16 cellular contexts compared by ENCODE assay signal in genomic region chr5:6615416-6615815, GRCh38. TPM values are rescaled to one million over a fixed set of nuclear protein-coding genes. Genes with fewer than 3 reads are reported as not detected.
DNase-seq lines count a peak whose midpoint lies in the region; ATAC-seq and TF ChIP-seq lines count a peak whose summit lies in the region.
"Had no signal": no experiment of that assay in that cellular context is flagged by ENCODE, and none has a peak within 500 bp of the region (broad histone marks: within the 10 kb centered on the region; RNA-seq: fewer than 3 reads in every experiment).

No MANE protein-coding gene starts in this region.

- H3K27me3 ChIP-seq in GM23338 (ENCODE audit: insufficient read depth) (no peaks in the 10 kb centered on the region), kidney epithelial cell (ENCODE audit: control insufficient read depth, insufficient read depth, low read length) (no peaks in the 10 kb centered on the region)
- H3K27me3 ChIP-seq: Peyer's patch had no signal

- H3K36me3 Mint-ChIP-seq in GM23338 (ENCODE audit: low read depth), result peaks cover 85% of the 10 kb centered on the region
- peaks cover 70% of the 10 kb centered on the region for H3K36me3 Mint-ChIP-seq in activated CD8-positive, alpha-beta T cell treated with anti-CD3 and anti-CD28 coated beads for 36 hours (ENCODE audit: low read depth)
- H3K36me3 Mint-ChIP-seq in activated CD4-positive, alpha-beta T cell treated with anti-CD3 and anti-CD28 coated beads, Interleukin-2, amount 10 ng/mL, durations not matched to agents 24 days and 14 days (ENCODE audit: low read depth), result peaks cover 69% of the 10 kb centered on the region

- peaks cover 76% of the 10 kb centered on the region for H3K36me3 ChIP-seq in GM23338 (ENCODE audit: insufficient read depth)
- peaks cover 4% of the 10 kb centered on the region for H3K36me3 ChIP-seq in kidney epithelial cell (ENCODE audit: control insufficient read depth, insufficient read depth, low read length)

- H3K4me3 Mint-ChIP-seq in GM23338, result no peak overlapping the region
- no peak overlapping the region for H3K4me3 Mint-ChIP-seq in activated CD8-positive, alpha-beta T cell treated with anti-CD3 and anti-CD28 coated beads for 36 hours
- no peak overlapping the region for H3K4me3 Mint-ChIP-seq in activated CD4-positive, alpha-beta T cell treated with anti-CD3 and anti-CD28 coated beads, Interleukin-2, amount 10 ng/mL, durations not matched to agents 24 days and 14 days

- 0 out of 2 replicates have a peak overlapping the region, but pooled peaks have one; percentile 5 for H3K27ac Mint-ChIP-seq in GM23338
- peak overlapping the region; percentile 55 for H3K27ac Mint-ChIP-seq in activated CD8-positive, alpha-beta T cell treated with anti-CD3 and anti-CD28 coated beads for 36 hours
- no peak overlapping the region for H3K27ac Mint-ChIP-seq in activated CD4-positive, alpha-beta T cell treated with anti-CD3 and anti-CD28 coated beads, Interleukin-2, amount 10 ng/mL, durations not matched to agents 24 days and 14 days

- no peak overlapping the region for H3K4me3 ChIP-seq in GM23338
- H3K4me3 ChIP-seq in kidney epithelial cell (ENCODE audit: low read depth, low read length), result no peak overlapping the region
- H3K4me3 ChIP-seq: Peyer's patch had no signal

- ATAC-seq in GM23338 (no peak), GM18505 (IDR thresholded peaks at IDR 0.05; ENCODE audit: unreplicated experiment) (no peak)
- ATAC-seq in activated CD8-positive, alpha-beta T cell treated with anti-CD3 and anti-CD28 coated beads for 36 hours, result no peak
- ATAC-seq: Right ventricle myocardium inferior had no signal

- TF ChIP-seq POLR2A in GM18505 (IDR thresholded peaks at IDR 0.05; ENCODE audit: borderline replicate concordance, extremely low read depth, insufficient read depth, insufficient read length), result no peak

- no peaks in the 10 kb centered on the region for H3F3A ChIP-seq in GM23338 (replicated peaks; ENCODE audit: low read depth)

- CTCF ChIA-PET in activated CD8-positive, alpha-beta T cell treated with anti-CD3 and anti-CD28 coated beads for 36 hours (lab: Charles Lee), result no interaction called here

- H3K4me1 ChIP-seq in GM23338 (ENCODE audit: insufficient read depth), result no peaks in the 10 kb centered on the region
- H3K4me1 ChIP-seq: Peyer's patch had no signal

- H3K9me3 Mint-ChIP-seq in GM23338, result no peaks in the 10 kb centered on the region; the same call in 2 of the 3 replicates
- no peaks in the 10 kb centered on the region for H3K9me3 Mint-ChIP-seq in activated CD8-positive, alpha-beta T cell treated with anti-CD3 and anti-CD28 coated beads for 36 hours
- H3K9me3 Mint-ChIP-seq in activated CD4-positive, alpha-beta T cell treated with anti-CD3 and anti-CD28 coated beads, Interleukin-2, amount 10 ng/mL, durations not matched to agents 24 days and 14 days, result no peaks in the 10 kb centered on the region

- POLR2A ChIA-PET in activated CD8-positive, alpha-beta T cell treated with anti-CD3 and anti-CD28 coated beads for 36 hours (lab: Charles Lee), result interaction anchor here (2.5 kb wide), 1 partner anchor 13 kb away, joined by 9 read pairs; no protein-coding TSS in a partner anchor

- TF ChIP-seq CTCF in GM23338 (conservative IDR thresholded peaks at IDR 0.05; ENCODE audit: low read depth in 2 of 2), result no peak
- no peak for TF ChIP-seq CTCF in activated CD8-positive, alpha-beta T cell treated with anti-CD3 and anti-CD28 coated beads for 36 hours (IDR thresholded peaks at IDR 0.05)
- TF ChIP-seq CTCF in kidney epithelial cell (IDR thresholded peaks at IDR 0.05; ENCODE audit: insufficient read depth, low read length, poor library complexity, severe bottlenecking), result no peak

- peaks cover 3% of the 10 kb centered on the region for H3K27me3 Mint-ChIP-seq in GM23338 (ENCODE audit: insufficient read depth, low read depth, poor library complexity)
- no peaks in the 10 kb centered on the region for H3K27me3 Mint-ChIP-seq in activated CD8-positive, alpha-beta T cell treated with anti-CD3 and anti-CD28 coated beads for 36 hours
- no peaks in the 10 kb centered on the region for H3K27me3 Mint-ChIP-seq in activated CD4-positive, alpha-beta T cell treated with anti-CD3 and anti-CD28 coated beads, Interleukin-2, amount 10 ng/mL, durations not matched to agents 24 days and 14 days

- peak overlapping the region; percentile 69; the same call in 1 of the 2 replicates for H3K27ac ChIP-seq in GM23338 (ENCODE audit: low read depth)
- H3K27ac ChIP-seq: C4-2B, Peyer's patch had no signal

- peaks cover 64% of the 10 kb centered on the region for H4K20me1 ChIP-seq in GM23338 (replicated peaks; ENCODE audit: insufficient read depth)

- no peaks in the 10 kb centered on the region for H3K9me2 ChIP-seq in GM23338 (ENCODE audit: insufficient read depth)

- H3K4me2 ChIP-seq in GM23338, result no peak overlapping the region

- no peaks in the 10 kb centered on the region for H3K4me1 Mint-ChIP-seq in GM23338
- H3K4me1 Mint-ChIP-seq in activated CD8-positive, alpha-beta T cell treated with anti-CD3 and anti-CD28 coated beads for 36 hours (ENCODE audit: low read depth), result peaks cover 36% of the 10 kb centered on the region
- peaks cover 23% of the 10 kb centered on the region for H3K4me1 Mint-ChIP-seq in activated CD4-positive, alpha-beta T cell treated with anti-CD3 and anti-CD28 coated beads, Interleukin-2, amount 10 ng/mL, durations not matched to agents 24 days and 14 days

- H3K79me2 ChIP-seq in GM23338 (replicated peaks; ENCODE audit: insufficient read depth), result peaks cover 91% of the 10 kb centered on the region

- H2AFZ ChIP-seq in GM23338, result no peak overlapping the region

- DNase-seq in GM23338 (ENCODE audit: low spot score) (no peak), kidney epithelial cell (ENCODE audit: low read depth) (peak; percentile 14), renal cortical epithelial cell (ENCODE audit: low read depth) (peak; percentile 61), NCI-H2081 (lab: John Stamatoyannopoulos, UW) (no peak)
- DNase-seq in activated CD8-positive, alpha-beta T cell treated with anti-CD3 and anti-CD28 coated beads for 36 hours, result no peak
- no peak for DNase-seq in activated CD4-positive, alpha-beta T cell treated with anti-CD3 and anti-CD28 coated beads, Interleukin-2, amount 10 ng/mL, durations not matched to agents 24 days and 14 days
- DNase-seq: DMS153, EL, KG1, NCI-H146, NCI-H2227 treated with DMSO at 0.1 percent for 48 hours, NCI-H524 treated with DMSO at 0.1 percent for 48 hours, Peyer's patch had no signal

- intact Hi-C loops in activated CD8-positive, alpha-beta T cell treated with anti-CD3 and anti-CD28 coated beads for 36 hours (cut with micrococcal nuclease), result no loop called here
- intact Hi-C loops in activated CD4-positive, alpha-beta T cell treated with anti-CD3 and anti-CD28 coated beads, Interleukin-2, amount 10 ng/mL, durations not matched to agents 24 days and 14 days (cut with micrococcal nuclease), result no loop called here

TF ChIP-seq in GM23338, 12 proteins besides CTCF, POLR2A, EP300 and RAD21 (continues in another document):
- TF ChIP-seq CREB1 (CRISPR knock-in tag; IDR thresholded peaks at IDR 0.05; ENCODE audit: low read depth), result no peak

RNA-seq across cellular contexts. Expression of gene NSUN2, which starts 17.4 kb away (rescaled TPM):
- total RNA-seq in GM23338 (2014; rRNA removed; shearing (Covaris generic)), result 110 and 112 TPM in 2 replicates
- 59.3 and 65.4 TPM in 2 replicates for polyA plus RNA-seq in GM23338 (2016; fragmentation: Nextera tagmentation; extraction: Ambion mirVana)
- 100 to 1,000 TPM; 110 to 111 TPM for total RNA-seq in activated CD8-positive, alpha-beta T cell treated with anti-CD3 and anti-CD28 coated beads for 36 hours
- 50.0 and 62.8 TPM in 2 replicates for total RNA-seq in kidney epithelial cell
- total RNA-seq in renal cortical epithelial cell, result 78.1 and 87.3 TPM in 2 replicates
- 138 and 140 TPM in 2 replicates for total RNA-seq in activated CD4-positive, alpha-beta T cell treated with anti-CD3 and anti-CD28 coated beads, Interleukin-2, amount 10 ng/mL, durations not matched to agents 24 days and 14 days

RNA-seq across cellular contexts. Expression of gene SRD5A1, which starts 17.8 kb away (rescaled TPM):
- 69.6 and 87.3 TPM in 2 replicates for total RNA-seq in GM23338 (2014; rRNA removed; shearing (Covaris generic))
- polyA plus RNA-seq in GM23338 (2016; fragmentation: Nextera tagmentation; extraction: Ambion mirVana), result 17.9 and 18.2 TPM in 2 replicates
- 10 to 100 TPM; 10.6 to 12.4 TPM for total RNA-seq in activated CD8-positive, alpha-beta T cell treated with anti-CD3 and anti-CD28 coated beads for 36 hours
- total RNA-seq in kidney epithelial cell (30.0 and 37.4 TPM in 2 replicates), renal cortical epithelial cell (25.9 and 45.1 TPM in 2 replicates)
- total RNA-seq in activated CD4-positive, alpha-beta T cell treated with anti-CD3 and anti-CD28 coated beads, Interleukin-2, amount 10 ng/mL, durations not matched to agents 24 days and 14 days, result 14.8 and 16.6 TPM in 2 replicates

Comparison
In these comparisons a context has a peak if more than half of its experiments do, and no peak if none do; other contexts are left out.
1. DNase-seq: peak in kidney epithelial cell (single experiment) and renal cortical epithelial cell (single experiment); none in GM23338 (single experiment), activated CD8-positive, alpha-beta T cell treated with anti-CD3 and anti-CD28 coated beads for 36 hours (single experiment), activated CD4-positive, alpha-beta T cell treated with anti-CD3 and anti-CD28 coated beads, Interleukin-2, amount 10 ng/mL, durations not matched to agents 24 days and 14 days (single experiment) and NCI-H2081 (0 of 2).